Comparison of ENCODE assay signal across 8 cellular contexts in genomic region chr5:82259172-82259800, GRCh38. TPM values are rescaled to one million over a fixed set of nuclear protein-coding genes. Genes with fewer than 3 reads are reported as not detected.
DNase-seq lines count a peak whose midpoint lies in the region; TF ChIP-seq lines count a peak whose summit lies in the region.

No MANE protein-coding gene starts in this region.

- no peaks in the 10 kb centered on the region for H3K27me3 ChIP-seq in SK-N-SH (ENCODE audit: insufficient read depth)

- H3K9me3 Mint-ChIP-seq in activated CD4-positive, alpha-beta memory T cell treated with anti-CD3 and anti-CD28 coated beads for 36 hours, result no peaks in the 10 kb centered on the region

- POLR2A ChIA-PET in SK-N-SH (lab: Yijun Ruan, JAX), result no interaction called here
- POLR2A ChIA-PET in activated CD4-positive, alpha-beta memory T cell treated with anti-CD3 and anti-CD28 coated beads for 36 hours (lab: Charles Lee), result no interaction called here

- no peak overlapping the region for H3K27ac Mint-ChIP-seq in activated CD4-positive, alpha-beta memory T cell treated with anti-CD3 and anti-CD28 coated beads for 36 hours

- no peaks in the 10 kb centered on the region for H3K9me2 ChIP-seq in SK-N-SH

- no peaks in the 10 kb centered on the region for H3K4me1 ChIP-seq in SK-N-SH (ENCODE audit: control insufficient read depth in 1 of 2, insufficient read depth in 2 of 2, low read depth in 1 of 2, low read length in 1 of 2)

- peak; percentile 67 for TF ChIP-seq CTCF in SK-N-SH (IDR thresholded peaks at IDR 0.05)

- H3K9ac ChIP-seq in SK-N-SH, result no peak overlapping the region

- CTCF ChIA-PET in SK-N-SH (lab: Yijun Ruan, JAX), result interaction anchor here (0.6 to 3.0 kb wide), 30 partner anchors 9 to 1818 kb away, joined by 3 to 15 read pairs (median 4); partner anchors contain the start of gene RPS23
- CTCF ChIA-PET in activated CD4-positive, alpha-beta memory T cell treated with anti-CD3 and anti-CD28 coated beads for 36 hours (lab: Charles Lee), result interaction anchor here (0.6 to 1.3 kb wide), 3 partner anchors 244 to 698 kb away, joined by 3 to 4 read pairs (median 3); no protein-coding TSS in a partner anchor

- H3K79me2 ChIP-seq in SK-N-SH (ENCODE audit: insufficient read depth), result no peaks in the 10 kb centered on the region

- H4K20me1 ChIP-seq in SK-N-SH (ENCODE audit: insufficient read depth), result no peaks in the 10 kb centered on the region

- intact Hi-C loops in activated CD4-positive, alpha-beta memory T cell treated with anti-CD3 and anti-CD28 coated beads for 36 hours (cut with micrococcal nuclease), result no loop called here

- no peak for TF ChIP-seq EP300 in SK-N-SH (IDR thresholded peaks at IDR 0.05; ENCODE audit: borderline replicate concordance in 1 of 2, low read depth in 1 of 2, low read length in 1 of 2)

- no peak overlapping the region for H3K4me3 Mint-ChIP-seq in activated CD4-positive, alpha-beta memory T cell treated with anti-CD3 and anti-CD28 coated beads for 36 hours

- H3K4me1 Mint-ChIP-seq in activated CD4-positive, alpha-beta memory T cell treated with anti-CD3 and anti-CD28 coated beads for 36 hours (ENCODE audit: low read depth), result peaks cover 7% of the 10 kb centered on the region

- 79% methylated on average over 3 of the region's 3 CpGs for WGBS in SK-N-SH (ENCODE audit: low lambda C conversion rate)

- H3K4me2 ChIP-seq in SK-N-SH, result no peak overlapping the region

- H3K27ac ChIP-seq in SK-N-SH (ENCODE audit: low read depth in 2 of 2, low read length in 1 of 2), result no peak overlapping the region

- H3K4me3 ChIP-seq in SK-N-SH (ENCODE audit: low read depth in 2 of 2, low read length in 1 of 2), result no peak overlapping the region; a peak in 1 of 4 replicates

- peaks cover 0 to 3% of the 10 kb centered on the region in 2 experiments for H3K36me3 ChIP-seq in SK-N-SH (replicated peaks in 1 of 2; ENCODE audit: control insufficient read depth in 1 of 2, insufficient read depth in 2 of 2, low read length in 1 of 2)

- peak; percentile 45 for DNase-seq in AG08395 (ENCODE audit: low spot score)
- DNase-seq in H4 (ENCODE audit: low spot score), result peak; percentile 17
- DNase-seq in SK-N-SH, result peak; percentile 30
- peak; percentile 25 for DNase-seq in glomerular visceral epithelial cell (ENCODE audit: extremely low spot score)
- DNase-seq in stimulated activated CD4-positive, alpha-beta T cell treated with anti-CD3 and anti-CD28 coated beads, Interleukin-4, amount 100 ng/mL, for 24 hours, result no peak
- no peak for DNase-seq in DMS153 treated with DMSO at 0.1 percent for 48 hours (lab: John Stamatoyannopoulos, UW; ENCODE audit: unreplicated experiment)
- DNase-seq in activated CD4-positive, alpha-beta memory T cell treated with anti-CD3 and anti-CD28 coated beads for 36 hours, result no peak
- no peak for DNase-seq in DMS153 (lab: John Stamatoyannopoulos, UW)

- peaks cover 8% of the 10 kb centered on the region for H3F3A ChIP-seq in SK-N-SH (replicated peaks; ENCODE audit: insufficient read depth)

- no peak overlapping the region for H2AFZ ChIP-seq in SK-N-SH (ENCODE audit: low read depth)

- no peaks in the 10 kb centered on the region for H3K9me3 ChIP-seq in SK-N-SH

- H3K27me3 Mint-ChIP-seq in activated CD4-positive, alpha-beta memory T cell treated with anti-CD3 and anti-CD28 coated beads for 36 hours, result no peaks in the 10 kb centered on the region

- peak; percentile 62 for TF ChIP-seq RAD21 in SK-N-SH (IDR thresholded peaks at IDR 0.05; ENCODE audit: low read length)

- no peaks in the 10 kb centered on the region for H3K36me3 Mint-ChIP-seq in activated CD4-positive, alpha-beta memory T cell treated with anti-CD3 and anti-CD28 coated beads for 36 hours

TF ChIP-seq in SK-N-SH, 30 proteins besides CTCF, POLR2A, EP300 and RAD21:
- TF ChIP-seq EZH2phosphoT487 (IDR thresholded peaks at IDR 0.05; ENCODE audit: borderline replicate concordance, low read depth) (no peak), NRF1 (IDR thresholded peaks at IDR 0.05; ENCODE audit: low read depth, low read length) (no peak), SMC3 (IDR thresholded peaks at IDR 0.05; ENCODE audit: low read depth, low read length) (peak; percentile 32)
TF ChIP-seq in SK-N-SH: peak in this region for 1.

RNA-seq across cellular contexts. Expression of gene RPS23, which starts 18.9 kb away (rescaled TPM):
- 6,471 and 6,516 TPM in 2 replicates for total RNA-seq in H4 (2014; rRNA removed; shearing (Covaris generic))
- polyA plus RNA-seq in SK-N-SH (2012; rRNA removed), result 5,671 and 6,732 TPM in 2 replicates
- 8,905 and 12,338 TPM in 2 replicates for polyA plus RNA-seq in SK-N-SH (2012; cell fraction: cytosol; rRNA removed)
- polyA plus RNA-seq in SK-N-SH (2012; cell fraction: nucleus; rRNA removed), result 1,097 and 1,261 TPM in 2 replicates
- total RNA-seq in activated CD4-positive, alpha-beta memory T cell treated with anti-CD3 and anti-CD28 coated beads for 36 hours, result 1,000 to 10,000 TPM; 2,621 to 2,722 TPM

Comparison
In these comparisons a context has a peak if more than half of its experiments do, and no peak if none do; other contexts are left out.
1. DNase-seq: peak in AG08395 (single experiment), H4 (single experiment), SK-N-SH (single experiment) and glomerular visceral epithelial cell (single experiment); none in stimulated activated CD4-positive, alpha-beta T cell treated with anti-CD3 and anti-CD28 coated beads, Interleukin-4, amount 100 ng/mL, for 24 hours (single experiment), DMS153 treated with DMSO at 0.1 percent for 48 hours (single experiment), activated CD4-positive, alpha-beta memory T cell treated with anti-CD3 and anti-CD28 coated beads for 36 hours (single experiment) and DMS153 (single experiment).